ENCODE assay signal across 8 cellular contexts in the genomic region with DNA sequence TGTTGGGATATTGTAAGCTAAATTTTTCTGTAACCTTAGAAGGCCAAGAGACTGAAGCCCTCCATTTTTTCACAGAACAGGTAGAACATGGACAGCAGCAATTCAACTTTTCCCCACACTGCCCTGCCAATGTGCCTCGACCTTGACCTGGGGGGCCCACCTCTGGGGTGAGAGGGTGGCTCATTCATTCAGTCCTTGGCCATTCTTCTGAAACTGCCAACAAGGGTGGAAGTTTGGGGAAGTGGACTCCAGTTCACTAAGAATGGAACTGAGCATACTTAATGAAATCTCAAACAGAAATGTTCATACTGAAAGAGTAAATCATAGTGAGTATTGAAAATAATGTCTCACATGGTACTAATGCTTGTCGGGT. TPM values are rescaled to one million over a fixed set of nuclear protein-coding genes. Genes with fewer than 3 reads are reported as not detected.
DNase-seq lines count a peak whose midpoint lies in the region; ATAC-seq and TF ChIP-seq lines count a peak whose summit lies in the region.

No MANE protein-coding gene starts in this region.

- peaks cover 65% of the 10 kb centered on the region for H3K36me3 ChIP-seq in mesodermal cell (ENCODE audit: control insufficient read depth, insufficient read depth, low read length)

- no peak overlapping the region for H3K27ac ChIP-seq in mesodermal cell (ENCODE audit: low read depth, low read length, severe bottlenecking)

- no peak for TF ChIP-seq CTCF in astrocyte of the spinal cord (IDR thresholded peaks at IDR 0.05; ENCODE audit: low read depth, low read length)

- DNase-seq in stimulated activated CD4-positive, alpha-beta T cell treated with anti-CD3 and anti-CD28 coated beads, Interleukin-4, amount 100 ng/mL, for 24 hours, result peak; percentile 22
- DNase-seq in stimulated activated CD4-positive, alpha-beta T cell treated with anti-CD3 and anti-CD28 coated beads, Interleukin-4, amount 100 ng/mL, for 4 hours, result no peak
- DNase-seq in astrocyte of the spinal cord (ENCODE audit: low read depth, low spot score), result no peak

- H3K4me1 ChIP-seq in mesodermal cell (ENCODE audit: control insufficient read depth, insufficient read depth, low read length, poor library complexity, severe bottlenecking), result peaks cover 14% of the 10 kb centered on the region

- ATAC-seq in GM18861 (IDR thresholded peaks at IDR 0.05; ENCODE audit: unreplicated experiment) (no peak), GM18505 (IDR thresholded peaks at IDR 0.05; ENCODE audit: unreplicated experiment) (no peak), HG03571 (IDR thresholded peaks at IDR 0.05; ENCODE audit: unreplicated experiment) (no peak), GM19467 (IDR thresholded peaks at IDR 0.05; ENCODE audit: unreplicated experiment) (no peak)

- H3K9me3 ChIP-seq in mesodermal cell (ENCODE audit: control insufficient read depth, low read length), result no peaks in the 10 kb centered on the region

- in situ Hi-C loops in astrocyte of the spinal cord (cut with HindIII; ENCODE audit: low sequenced_read_pairs), result no loop called here

- no peak for TF ChIP-seq POLR2A in GM18505 (IDR thresholded peaks at IDR 0.05; ENCODE audit: borderline replicate concordance, extremely low read depth, insufficient read depth, insufficient read length)

- 81 to 100% methylated on average over 1 of the region's 2 CpGs for WGBS in mesodermal cell (ENCODE audit: insufficient coverage in 2 of 2), 2 experiments

- H3K4me3 ChIP-seq in astrocyte of the spinal cord (ENCODE audit: low read depth, low read length), result peak overlapping the region; percentile 96
- peak overlapping the region; percentile 98 for H3K4me3 ChIP-seq in mesodermal cell (ENCODE audit: extremely low read depth, insufficient read depth, low read length, poor library complexity, severe bottlenecking)

RNA-seq across cellular contexts. Expression of gene EEF1B2, which starts 1.1 kb away (rescaled TPM):
- polyA plus RNA-seq in mesodermal cell (2013, experiment 1 of 2), result 717 TPM
- polyA plus RNA-seq in mesodermal cell (2013, experiment 2 of 2), result 772 TPM

RNA-seq across cellular contexts. Expression of gene NDUFS1, which starts 1.5 kb away (rescaled TPM):
- polyA plus RNA-seq in mesodermal cell (2013, experiment 1 of 2), result 86.5 TPM
- 74.4 TPM for polyA plus RNA-seq in mesodermal cell (2013, experiment 2 of 2)
